In the genomic region with DNA sequence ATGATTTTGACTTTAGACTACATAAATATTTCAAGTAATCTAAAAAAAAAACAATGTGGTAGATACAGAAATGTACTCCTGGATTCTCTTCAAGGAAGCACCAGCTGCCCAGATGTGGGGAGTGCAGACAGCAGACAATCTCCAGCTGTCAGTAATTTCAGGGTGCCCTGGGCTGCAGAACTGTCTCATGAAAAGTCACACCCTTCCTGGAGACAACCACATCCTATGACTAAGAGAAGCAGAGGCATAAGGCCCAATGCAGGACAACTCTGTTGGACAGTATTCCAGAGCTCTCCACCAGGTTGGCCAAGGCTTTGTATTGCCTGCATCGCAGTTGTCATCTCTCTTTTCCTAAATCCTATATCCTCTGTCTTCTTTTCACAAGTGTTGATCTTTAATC, we compare ENCODE assay signal across 13 cellular contexts. TPM values are rescaled to one million over a fixed set of nuclear protein-coding genes. Genes with fewer than 3 reads are reported as not detected.
DNase-seq lines count a peak whose midpoint lies in the region; ATAC-seq and TF ChIP-seq lines count a peak whose summit lies in the region.
"Had no signal": no experiment of that assay in that cellular context is flagged by ENCODE, and none has a peak within 500 bp of the region (broad histone marks: within the 10 kb centered on the region; RNA-seq: fewer than 3 reads in every experiment).

No MANE protein-coding gene starts in this region.

- H3K4me1 Mint-ChIP-seq in MCF 10A (ENCODE audit: insufficient read depth, unreplicated experiment), result peaks cover 12% of the 10 kb centered on the region
- no peaks in the 10 kb centered on the region for H3K4me1 Mint-ChIP-seq in stimulated activated memory B cell treated with anti-CD40 and anti-IgM and Interleukin-4, amounts not matched to agents 10 μg/mL and 1 μg/mL and 100 μg/mL, for 72 hours

- DNase-seq in MCF 10A (ENCODE audit: unreplicated experiment) (peak; percentile 7), breast epithelium (ENCODE audit: low spot score in 2 of 2) (no peak), SJCRH30 (peak; percentile 27 to 31), epithelial cell of esophagus (ENCODE audit: low read depth) (peak; percentile 14), NCI-H748 (lab: John Stamatoyannopoulos, UW; ENCODE audit: unreplicated experiment) (no peak), left ventricle myocardium inferior (no peak), substantia nigra (lab: John Stamatoyannopoulos, UW) (no peak)
- DNase-seq: activated CD8-positive, alpha-beta memory T cell treated with anti-CD3 and anti-CD28 coated beads for 24 hours; GF-D8; NCI-H1048; NCI-H510A treated with DMSO at 0.1 percent for 48 hours had no signal

- H3K4me3 ChIP-seq in breast epithelium, result no peak overlapping the region
- H3K4me3 ChIP-seq in SJCRH30, result no peak overlapping the region
- H3K4me3 ChIP-seq in epithelial cell of esophagus (ENCODE audit: low read length), result no peak overlapping the region
- no peak overlapping the region for H3K4me3 ChIP-seq in left ventricle myocardium inferior
- H3K4me3 ChIP-seq: SJSA1 had no signal

- peak; percentile 31 for ATAC-seq in stimulated activated memory B cell treated with anti-CD40 and anti-IgM and Interleukin-4, amounts not matched to agents 10 μg/mL and 1 μg/mL and 100 μg/mL, for 72 hours

- H3K36me3 ChIP-seq in breast epithelium (no peaks in the 10 kb centered on the region), SJCRH30 (no peaks in the 10 kb centered on the region), left ventricle myocardium inferior (no peaks in the 10 kb centered on the region)
- H3K36me3 ChIP-seq: SJSA1 had no signal

- BruUV-seq in MCF 10A (replicated peaks; lab: Mats Ljungman, UMichigan), result no TSS peak

- CTCF ChIA-PET in MCF 10A (lab: Yijun Ruan, JAX), result no interaction called here

- no peak overlapping the region for H3K4me3 Mint-ChIP-seq in MCF 10A (ENCODE audit: unreplicated experiment)
- no peak overlapping the region for H3K4me3 Mint-ChIP-seq in stimulated activated memory B cell treated with anti-CD40 and anti-IgM and Interleukin-4, amounts not matched to agents 10 μg/mL and 1 μg/mL and 100 μg/mL, for 72 hours

- H3K9me3 Mint-ChIP-seq in MCF 10A (ENCODE audit: unreplicated experiment), result no peaks in the 10 kb centered on the region
- peaks cover 3% of the 10 kb centered on the region for H3K9me3 Mint-ChIP-seq in stimulated activated memory B cell treated with anti-CD40 and anti-IgM and Interleukin-4, amounts not matched to agents 10 μg/mL and 1 μg/mL and 100 μg/mL, for 72 hours

- no peak for TF ChIP-seq POLR2A in breast epithelium (IDR thresholded peaks at IDR 0.05)

- H3K9me3 ChIP-seq in breast epithelium, result no peaks in the 10 kb centered on the region
- H3K9me3 ChIP-seq in SJCRH30 (replicated peaks), result no peaks in the 10 kb centered on the region; the same call in 1 of the 2 replicates
- peaks cover 19% of the 10 kb centered on the region for H3K9me3 ChIP-seq in left ventricle myocardium inferior (replicated peaks)
- H3K9me3 ChIP-seq: SJSA1 had no signal

- H3K4me1 ChIP-seq in breast epithelium (no peaks in the 10 kb centered on the region), SJCRH30 (no peaks in the 10 kb centered on the region), left ventricle myocardium inferior (no peaks in the 10 kb centered on the region)
- H3K4me1 ChIP-seq: SJSA1 had no signal

- TF ChIP-seq CTCF in MCF 10A (IDR thresholded peaks at IDR 0.05; ENCODE audit: unreplicated experiment) (no peak), breast epithelium (IDR thresholded peaks at IDR 0.05) (no peak), epithelial cell of esophagus (IDR thresholded peaks at IDR 0.05; ENCODE audit: insufficient read depth, low read depth, low read length, missing control alignments) (no peak), left ventricle myocardium inferior (IDR thresholded peaks at IDR 0.05; ENCODE audit: borderline replicate concordance) (no peak)

- H3K27me3 ChIP-seq in breast epithelium, result no peaks in the 10 kb centered on the region
- no peaks in the 10 kb centered on the region for H3K27me3 ChIP-seq in SJCRH30
- no peaks in the 10 kb centered on the region for H3K27me3 ChIP-seq in left ventricle myocardium inferior (ENCODE audit: low read depth)
- H3K27me3 ChIP-seq: SJSA1 had no signal

- no peak overlapping the region for H3K27ac Mint-ChIP-seq in MCF 10A (ENCODE audit: low read depth, unreplicated experiment)
- H3K27ac Mint-ChIP-seq in stimulated activated memory B cell treated with anti-CD40 and anti-IgM and Interleukin-4, amounts not matched to agents 10 μg/mL and 1 μg/mL and 100 μg/mL, for 72 hours, result no peak overlapping the region

- H3K27ac ChIP-seq in breast epithelium, result no peak overlapping the region
- no peak overlapping the region for H3K27ac ChIP-seq in SJCRH30
- no peak overlapping the region for H3K27ac ChIP-seq in left ventricle myocardium inferior (replicated peaks)
- H3K27ac ChIP-seq in substantia nigra (ENCODE audit: low read depth, low read length, poor library complexity, severe bottlenecking), result no peak overlapping the region
- H3K27ac ChIP-seq: SJSA1 had no signal

- no peaks in the 10 kb centered on the region for H3K27me3 Mint-ChIP-seq in MCF 10A (ENCODE audit: insufficient read depth, unreplicated experiment)
- H3K27me3 Mint-ChIP-seq in stimulated activated memory B cell treated with anti-CD40 and anti-IgM and Interleukin-4, amounts not matched to agents 10 μg/mL and 1 μg/mL and 100 μg/mL, for 72 hours, result no peaks in the 10 kb centered on the region

- no peaks in the 10 kb centered on the region for H3K36me3 Mint-ChIP-seq in MCF 10A (ENCODE audit: insufficient read depth, unreplicated experiment)
- no peaks in the 10 kb centered on the region for H3K36me3 Mint-ChIP-seq in stimulated activated memory B cell treated with anti-CD40 and anti-IgM and Interleukin-4, amounts not matched to agents 10 μg/mL and 1 μg/mL and 100 μg/mL, for 72 hours

- intact Hi-C loops in MCF 10A (cut with micrococcal nuclease), result no loop called here
- intact Hi-C loops in breast epithelium (cut with DNase I; ENCODE audit: low total_unique reads), result no loop called here
- intact Hi-C loops in left ventricle myocardium inferior (cut with micrococcal nuclease), result no loop called here

- POLR2A ChIA-PET in MCF 10A (lab: Yijun Ruan, JAX), result no interaction called here

RNA-seq across cellular contexts. Expression of gene BLTP1, which starts 34.4 kb away (rescaled TPM):
- total RNA-seq in MCF 10A (2022) (28.0 and 33.1 TPM in 2 replicates), breast epithelium (100 to 1,000 TPM; 134 to 193 (median 160) TPM), left ventricle myocardium inferior (32.2 TPM)
- 39.0 and 46.9 TPM in 2 replicates for total RNA-seq in SJCRH30 (2014; rRNA removed; shearing (Covaris generic))

Comparison
In these comparisons a context has a peak if more than half of its experiments do, and no peak if none do; other contexts are left out.
1. DNase-seq: peak in MCF 10A (single experiment), SJCRH30 (2 of 2) and epithelial cell of esophagus (single experiment); none in breast epithelium (0 of 2), NCI-H748 (single experiment), left ventricle myocardium inferior (single experiment) and substantia nigra (0 of 49).